Comparison of ENCODE assay signal across 8 cellular contexts in genomic region chr2:189440947-189441708, GRCh38. TPM values are rescaled to one million over a fixed set of nuclear protein-coding genes. Genes with fewer than 3 reads are reported as not detected.
DNase-seq lines count a peak whose midpoint lies in the region; ATAC-seq, FAIRE-seq and TF ChIP-seq lines count a peak whose summit lies in the region.

WDR75 (plus strand) TSS chr2:189441474; CDS start chr2:189441493, 19 bp downstream.

- DNase-seq in GM12865 (ENCODE audit: low read depth) (peak; percentile 95), NCI-H1417 treated with DMSO at 0.1 percent for 48 hours (lab: John Stamatoyannopoulos, UW) (peak; percentile 90), SW480 (ENCODE audit: low spot score) (peak; percentile 91), adipocyte (ENCODE audit: low read depth) (peak; percentile 98), Right ventricle myocardium superior (peak; percentile 95), pancreas (peak; percentile 84 to 96 (median 89)), tibial artery (peak; percentile 95 to 96)

- H3K9ac ChIP-seq in adipocyte (ENCODE audit: low read length) = peak within 1 kb of the TSS; percentile 96

- intact Hi-C loops in Right ventricle myocardium superior (cut with DNase I) = no loop called here
- intact Hi-C loops in pancreas (cut with DNase I) = no loop called here
- intact Hi-C loops in tibial artery (cut with DNase I; ENCODE audit: low total_unique reads) = no loop called here

- H3K27me3 ChIP-seq in adipocyte (replicated peaks; ENCODE audit: control insufficient read depth, insufficient read depth, low read length) (no peaks in the 10 kb centered on the region), pancreas (no peaks in the 10 kb centered on the region), tibial artery (no peaks in the 10 kb centered on the region)

- peak within 1 kb of the TSS; percentile 81 for H3K4me3 ChIP-seq in GM12865 (ENCODE audit: low read depth, low read length)
- H3K4me3 ChIP-seq in adipocyte (ENCODE audit: low read length) = peak within 1 kb of the TSS; percentile 99
- H3K4me3 ChIP-seq in pancreas = peak within 1 kb of the TSS; percentile 51 to 75 (median 61)
- H3K4me3 ChIP-seq in tibial artery = peak within 1 kb of the TSS; percentile 83 to 98

- peak within 1 kb of the TSS; percentile 82 to 91 (median 88) for H3K27ac ChIP-seq in pancreas
- H3K27ac ChIP-seq in tibial artery = peak within 1 kb of the TSS; percentile 90 to 95

- ATAC-seq in HG02763 (IDR thresholded peaks at IDR 0.05; ENCODE audit: unreplicated experiment) (peak; percentile 91), Right ventricle myocardium superior (ENCODE audit: poor library complexity) (peak; percentile 99), pancreas (peak; percentile 97 to 99 (median 98))

- WGBS in pancreas, 2 donors = 0 to 1% methylated on average over 45 to 48 of the region's 48 CpGs

- no peaks in the 10 kb centered on the region for H3K9me3 ChIP-seq in adipocyte (ENCODE audit: control insufficient read depth, low read length)
- no peaks in the 10 kb centered on the region for H3K9me3 ChIP-seq in pancreas
- no peaks in the 10 kb centered on the region for H3K9me3 ChIP-seq in tibial artery

- H3K4me1 ChIP-seq in adipocyte (ENCODE audit: control insufficient read depth, insufficient read depth, low read length) (peaks cover 37% of the 10 kb centered on the region), pancreas (peaks cover 0 to 24% (median 4%) of the 10 kb centered on the region in 3 donors), tibial artery (peaks cover 0 to 37% (median 15%) of the 10 kb centered on the region in 4 donors)

- TF ChIP-seq CTCF in GM12865 (IDR thresholded peaks at IDR 0.05; ENCODE audit: insufficient read depth, low read depth, low read length, missing control alignments) (no peak), pancreas (IDR thresholded peaks at IDR 0.05) (no peak), tibial artery (IDR thresholded peaks at IDR 0.05) (no peak)

- FAIRE-seq in pancreas (lab: Jason Lieb, UNC) = peak; percentile 90

- H3K36me3 ChIP-seq in adipocyte (ENCODE audit: control insufficient read depth, insufficient read depth, low read length, severe bottlenecking) (peaks cover 6% of the 10 kb centered on the region), pancreas (no peaks in the 10 kb centered on the region), tibial artery (no peaks in the 10 kb centered on the region)

RNA-seq across cellular contexts. Expression of gene WDR75, which starts in this region (rescaled TPM):
- 15.0 TPM for total RNA-seq in Right ventricle myocardium superior
- 10 to 100 TPM; 13.5 to 20.9 (median 14.7) TPM for total RNA-seq in pancreas
- 10 to 100 TPM; 11.3 to 20.1 TPM for polyA plus RNA-seq in pancreas

Comparison
In these comparisons a context has a peak if more than half of its experiments do, and no peak if none do; other contexts are left out.
1. Peak in every context shown above with its lines: DNase-seq, ATAC-seq, H3K4me3 ChIP-seq and H3K27ac ChIP-seq.